18 cellular contexts compared by ENCODE assay signal in genomic region chr10:45377321-45377720, GRCh38. TPM values are rescaled to one million over a fixed set of nuclear protein-coding genes. Genes with fewer than 3 reads are reported as not detected.
"Had no signal": no experiment of that assay in that cellular context is flagged by ENCODE, and none has a peak within 500 bp of the region (broad histone marks: within the 10 kb centered on the region; RNA-seq: fewer than 3 reads in every experiment).

No MANE protein-coding gene starts in this region.

- H3K4me3 Mint-ChIP-seq: activated CD8-positive, alpha-beta memory T cell treated with anti-CD3 and anti-CD28 coated beads, Interleukin-2, amount 10 ng/mL, durations not matched to agents 7 days and 5 days; activated naive CD4-positive, alpha-beta T cell treated with anti-CD3 and anti-CD28 coated beads, Interleukin-2, amount 50 U/mL, for 24 hours; activated T-cell treated with anti-CD3 and anti-CD28 coated beads, Interleukin-2, amount 50 U/mL, for 24 hours; neural crest cell had no signal

- H3K27ac Mint-ChIP-seq: activated CD8-positive, alpha-beta memory T cell treated with anti-CD3 and anti-CD28 coated beads, Interleukin-2, amount 10 ng/mL, durations not matched to agents 7 days and 5 days; activated naive CD4-positive, alpha-beta T cell treated with anti-CD3 and anti-CD28 coated beads, Interleukin-2, amount 50 U/mL, for 24 hours; activated T-cell treated with anti-CD3 and anti-CD28 coated beads, Interleukin-2, amount 50 U/mL, for 24 hours had no signal

- H3K4me3 ChIP-seq: adrenal gland, lung, pancreas, sigmoid colon, tibial artery, vagina had no signal

- H3K9me3 Mint-ChIP-seq: activated naive CD4-positive, alpha-beta T cell treated with anti-CD3 and anti-CD28 coated beads, Interleukin-2, amount 50 U/mL, for 24 hours; activated T-cell treated with anti-CD3 and anti-CD28 coated beads, Interleukin-2, amount 50 U/mL, for 24 hours; neural crest cell had no signal

- H3K36me3 ChIP-seq: adrenal gland, pancreas, sigmoid colon, tibial artery, vagina had no signal

- H3K9me3 ChIP-seq: adrenal gland, pancreas, sigmoid colon, tibial artery, vagina had no signal

- DNase-seq: activated CD4-positive, alpha-beta T cell treated with anti-CD3 and anti-CD28 coated beads, Interleukin-2, amount 50 U/mL, for 4 hours; activated CD8-positive, alpha-beta memory T cell treated with anti-CD3 and anti-CD28 coated beads, Interleukin-2, amount 10 ng/mL, durations not matched to agents 7 days and 5 days; activated effector memory CD4-positive, alpha-beta T cell treated with Interleukin-2 at 50 U/mL for 16 hours; activated T-cell treated with anti-CD3 and anti-CD28 coated beads, Interleukin-2, amount 50 U/mL, for 24 hours; adrenal gland; left colon; midbrain; pancreas; sigmoid colon; stimulated activated CD4-positive, alpha-beta T cell treated with anti-CD3 and anti-CD28 coated beads, Interleukin-2, amount 100 ng/mL, for 24 hours; tibial artery had no signal

- H3K36me3 Mint-ChIP-seq: activated CD8-positive, alpha-beta memory T cell treated with anti-CD3 and anti-CD28 coated beads, Interleukin-2, amount 10 ng/mL, durations not matched to agents 7 days and 5 days; activated naive CD4-positive, alpha-beta T cell treated with anti-CD3 and anti-CD28 coated beads, Interleukin-2, amount 50 U/mL, for 24 hours had no signal

- H3K27ac ChIP-seq: pancreas, sigmoid colon, tibial artery, vagina had no signal

- H3K27me3 ChIP-seq: pancreas, vagina had no signal

- ATAC-seq: activated CD8-positive, alpha-beta memory T cell treated with anti-CD3 and anti-CD28 coated beads, Interleukin-2, amount 10 ng/mL, durations not matched to agents 7 days and 5 days; left colon; pancreas had no signal

RNA-seq across cellular contexts. Expression of gene ALOX5, which starts 3.3 kb away (rescaled TPM):
- total RNA-seq: chondrocyte, dermis microvascular lymphatic vessel endothelial cell, myocyte, neural crest cell had no signal
